Comparison of ENCODE assay signal across 1 cellular context in genomic region chr4:55396305-55397023, GRCh38.
TF ChIP-seq lines count a peak whose summit lies in the region.

No MANE protein-coding gene starts in this region.

TF ChIP-seq in H1, 55 proteins besides CTCF, POLR2A, EP300 and RAD21:
- TF ChIP-seq ASH2L (IDR thresholded peaks at IDR 0.05; ENCODE audit: low read length) (peak; percentile 15), TBP (IDR thresholded peaks at IDR 0.05; ENCODE audit: low read depth, low read length) (peak; percentile 27; the same call in 1 of the 2 replicates), RBBP5 (IDR thresholded peaks at IDR 0.05; ENCODE audit: borderline replicate concordance, low read depth, low read length) (peak; percentile 46; the same call in 1 of the 2 replicates), KDM5A (IDR thresholded peaks at IDR 0.05; ENCODE audit: low read length) (no peak), MAFK (IDR thresholded peaks at IDR 0.05; ENCODE audit: low read depth, low read length) (no peak)
